In genomic region chr16:31073073-31073822, GRCh38 we compare ENCODE assay signal across 8 cellular contexts. TPM values are rescaled to one million over a fixed set of nuclear protein-coding genes. Genes with fewer than 3 reads are reported as not detected.
DNase-seq lines count a peak whose midpoint lies in the region; ATAC-seq and TF ChIP-seq lines count a peak whose summit lies in the region.

No MANE protein-coding gene starts in this region.

- H3K27ac Mint-ChIP-seq in activated T-cell treated with anti-CD3 and anti-CD28 coated beads, Interleukin-2, amount 50 U/mL, for 24 hours = peak overlapping the region; percentile 96

- H3K4me2 ChIP-seq in PC-3 (ENCODE audit: low read length) = peak overlapping the region; percentile 99

- H3K9me2 ChIP-seq in PC-3 (replicated peaks; ENCODE audit: low read length) = no peaks in the 10 kb centered on the region

- H3K4me3 ChIP-seq in PC-3 (ENCODE audit: low read length) = peak overlapping the region; percentile 81
- peak overlapping the region; percentile 88 to 96 for H3K4me3 ChIP-seq in esophagus (ENCODE audit: low read depth in 1 of 2, low read length in 2 of 2)
- H3K4me3 ChIP-seq in muscle layer of colon (ENCODE audit: low read depth in 1 of 2, low read length in 2 of 2) = peak overlapping the region; percentile 66 to 100

- POLR2A ChIA-PET in PC-3 (lab: Charles Lee; ENCODE audit: unreplicated experiment) = interaction anchor here (0.7 kb wide), 1 partner anchor 313 kb away, joined by 4 read pairs; no protein-coding TSS in a partner anchor

- peaks cover 45% of the 10 kb centered on the region for H3K4me1 Mint-ChIP-seq in activated T-cell treated with anti-CD3 and anti-CD28 coated beads, Interleukin-2, amount 50 U/mL, for 24 hours (ENCODE audit: low read depth)

- no TSS peak for BruUV-seq in PC-3 (replicated peaks; lab: Mats Ljungman, UMichigan)

- H3K4me1 ChIP-seq in PC-3 (ENCODE audit: insufficient read depth, low read length) (peaks cover 15% of the 10 kb centered on the region; the same call in 1 of the 2 replicates), esophagus (ENCODE audit: control insufficient read depth in 2 of 2, insufficient read depth in 2 of 2, low read length in 1 of 2) (peaks cover 0 to 5% of the 10 kb centered on the region in 2 donors), muscle layer of colon (ENCODE audit: insufficient read depth, low read length) (peaks cover 19% of the 10 kb centered on the region)

- H3K27me3 ChIP-seq in PC-3 (ENCODE audit: low read length) = no peaks in the 10 kb centered on the region
- H3K27me3 ChIP-seq in esophagus (ENCODE audit: control insufficient read depth in 1 of 2, insufficient read depth in 2 of 2, low read length in 2 of 2) = no peaks in the 10 kb centered on the region
- no peaks in the 10 kb centered on the region for H3K27me3 ChIP-seq in muscle layer of colon (ENCODE audit: control insufficient read depth in 1 of 2, insufficient read depth in 2 of 2, low read length in 2 of 2)

- no peaks in the 10 kb centered on the region for H3K9me3 Mint-ChIP-seq in activated T-cell treated with anti-CD3 and anti-CD28 coated beads, Interleukin-2, amount 50 U/mL, for 24 hours

- H3K79me2 ChIP-seq in PC-3 (ENCODE audit: low read length) = peaks cover 74% of the 10 kb centered on the region

- no peaks in the 10 kb centered on the region for H3K9me3 ChIP-seq in PC-3 (ENCODE audit: low read length)
- H3K9me3 ChIP-seq in esophagus (ENCODE audit: control insufficient read depth in 2 of 2, insufficient read depth in 1 of 2, low read depth in 1 of 2, low read length in 1 of 2) = no peaks in the 10 kb centered on the region
- no peaks in the 10 kb centered on the region for H3K9me3 ChIP-seq in muscle layer of colon (ENCODE audit: low read length)

- intact Hi-C loops in PC-3 (cut with micrococcal nuclease) = loop anchor here (2.0 to 5.0 kb wide), 3 partner anchors 40 to 384 kb away; partner anchors contain the start of genes ARMC5 and STX4

- no peaks in the 10 kb centered on the region for H3F3A ChIP-seq in PC-3 (ENCODE audit: low read length, unreplicated experiment)

- no peaks in the 10 kb centered on the region for H3K27me3 Mint-ChIP-seq in activated T-cell treated with anti-CD3 and anti-CD28 coated beads, Interleukin-2, amount 50 U/mL, for 24 hours

- H3K27ac ChIP-seq in PC-3 (ENCODE audit: low read length) = peak overlapping the region; percentile 76
- H3K27ac ChIP-seq in esophagus (ENCODE audit: low read depth in 2 of 2, low read length in 1 of 2) = peak overlapping the region; percentile 95 to 96
- H3K27ac ChIP-seq in muscle layer of colon (ENCODE audit: low read depth, low read length) = peak overlapping the region; percentile 96

- H3K36me3 Mint-ChIP-seq in activated T-cell treated with anti-CD3 and anti-CD28 coated beads, Interleukin-2, amount 50 U/mL, for 24 hours (ENCODE audit: low read depth) = peaks cover 59% of the 10 kb centered on the region

- H3K9ac ChIP-seq in PC-3 (ENCODE audit: low read length) = peak overlapping the region; percentile 96
- peak overlapping the region; percentile 89 for H3K9ac ChIP-seq in muscle layer of colon (ENCODE audit: low read length)

- peaks cover 8% of the 10 kb centered on the region for H3K36me3 ChIP-seq in PC-3 (ENCODE audit: low read depth, low read length)
- peaks cover 15 to 19% of the 10 kb centered on the region in 2 donors for H3K36me3 ChIP-seq in esophagus (ENCODE audit: control insufficient read depth in 2 of 2, insufficient read depth in 2 of 2, low read length in 1 of 2)
- peaks cover 21% of the 10 kb centered on the region for H3K36me3 ChIP-seq in muscle layer of colon (ENCODE audit: insufficient read depth, low read length)

- ATAC-seq in GM21526 (IDR thresholded peaks at IDR 0.05; ENCODE audit: low FRiP score, unreplicated experiment) = peak; percentile 44
- peak; percentile 66 for ATAC-seq in PC-3

- CTCF ChIA-PET in PC-3 (lab: Charles Lee) = interaction anchor here (0.5 to 1.6 kb wide), 2 partner anchors 88 to 107 kb away, joined by 4 to 5 read pairs; partner anchors contain the start of gene HSD3B7

- 0% methylated on average over 83 of the region's 83 CpGs for WGBS in esophagus, 2 donors

- peak overlapping the region; percentile 97 for H2AFZ ChIP-seq in PC-3 (ENCODE audit: low read length)

- no peaks in the 10 kb centered on the region for H4K20me1 ChIP-seq in PC-3 (ENCODE audit: low read length)

- H3K4me3 Mint-ChIP-seq in activated T-cell treated with anti-CD3 and anti-CD28 coated beads, Interleukin-2, amount 50 U/mL, for 24 hours = peak overlapping the region; percentile 88

- DNase-seq in DMS 273 (lab: John Stamatoyannopoulos, UW; ENCODE audit: unreplicated experiment) = peak; percentile 97
- peak; percentile 93 for DNase-seq in HuH-7 (ENCODE audit: low spot score)
- peak; percentile 76 for DNase-seq in PC-3
- DNase-seq in activated T-cell treated with anti-CD3 and anti-CD28 coated beads, Interleukin-2, amount 50 U/mL, for 24 hours = peak; percentile 93
- peak; percentile 94 for DNase-seq in stimulated activated CD8-positive, alpha-beta memory T cell treated with anti-CD3 and anti-CD28 coated beads, Interleukin-4, amount 100 ng/mL, for 48 hours

- TF ChIP-seq CTCF in PC-3 (conservative IDR thresholded peaks at IDR 0.05; ENCODE audit: low read depth, low read length) = no peak

RNA-seq across cellular contexts. Expression of gene ZNF668, which starts 0.8 kb away (rescaled TPM):
- 15.6 and 19.2 TPM in 2 replicates for total RNA-seq in PC-3 (2014; rRNA removed)
- 1 to 10 TPM; 5.8 to 6.6 TPM for polyA plus RNA-seq in esophagus

RNA-seq across cellular contexts. Expression of gene ZNF646, which starts 1.0 kb away (rescaled TPM):
- 5.5 and 8.5 TPM in 2 replicates for total RNA-seq in PC-3 (2014; rRNA removed)
- 1 to 10 TPM; 3.4 to 8.1 TPM for polyA plus RNA-seq in esophagus

RNA-seq across cellular contexts. Expression of gene PRSS53, which starts 15.5 kb away (rescaled TPM):
- 3.8 and 5.8 TPM in 2 replicates for total RNA-seq in PC-3 (2014; rRNA removed)
- polyA plus RNA-seq in esophagus = 1 to 10 TPM in 1 of 2 donors, under 1 TPM in 1; 1.00 to 2.9 TPM

RNA-seq across cellular contexts. Expression of gene VKORC1, which starts 21.3 kb away (rescaled TPM):
- total RNA-seq in PC-3 (2014; rRNA removed) = 105 and 127 TPM in 2 replicates
- polyA plus RNA-seq in esophagus = 10 to 100 TPM; 18.5 to 39.2 TPM

RNA-seq across cellular contexts. Expression of gene BCKDK, which starts 34.9 kb away (rescaled TPM):
- 47.7 and 69.1 TPM in 2 replicates for total RNA-seq in PC-3 (2014; rRNA removed)
- polyA plus RNA-seq in esophagus = 10 to 100 TPM; 13.0 to 23.1 TPM

Comparison
In these comparisons a context has a peak if more than half of its experiments do, and no peak if none do; other contexts are left out.
1. Peak in every context shown above with its lines: DNase-seq, ATAC-seq, H3K4me3 ChIP-seq and H3K27ac ChIP-seq.